27 cellular contexts compared by ENCODE assay signal in the genomic region with DNA sequence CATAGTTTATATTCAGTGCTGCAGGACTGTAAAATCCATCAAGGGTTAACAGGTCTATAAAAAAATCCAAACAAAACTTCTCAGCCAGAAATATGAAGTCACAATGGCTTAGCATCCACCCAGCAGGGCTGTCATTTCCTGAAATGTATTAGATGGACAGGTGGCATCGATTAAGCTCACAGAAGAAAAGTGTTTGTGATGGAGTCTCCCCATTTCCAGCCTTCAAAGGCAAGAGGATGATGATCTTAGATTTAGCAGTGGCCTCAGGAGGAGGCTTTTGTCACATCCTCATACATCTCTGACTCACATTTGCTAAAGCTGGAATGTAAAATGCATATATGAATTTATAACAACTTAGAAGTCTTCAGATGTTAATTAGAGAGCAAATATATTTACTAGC.
DNase-seq lines count a peak whose midpoint lies in the region; TF ChIP-seq lines count a peak whose summit lies in the region.
"Had no signal": no experiment of that assay in that cellular context is flagged by ENCODE, and none has a peak within 500 bp of the region (broad histone marks: within the 10 kb centered on the region; RNA-seq: fewer than 3 reads in every experiment).

No MANE protein-coding gene starts in this region.

- peaks cover 25% of the 10 kb centered on the region for H3K4me1 ChIP-seq in SJCRH30
- H3K4me1 ChIP-seq: ascending aorta, colonic mucosa, left lung, right lobe of liver had no signal

- TF ChIP-seq CTCF in HFFc6 (IDR thresholded peaks at IDR 0.05), result no peak
- no peak for TF ChIP-seq CTCF in neural crest cell (conservative IDR thresholded peaks at IDR 0.05)

- H3K4me1 Mint-ChIP-seq in HFFc6 (ENCODE audit: low read depth) (peaks cover 73% of the 10 kb centered on the region), neural crest cell (peaks cover 31% of the 10 kb centered on the region)
- H3K4me1 Mint-ChIP-seq: IgD-negative memory B cell, memory B cell had no signal

- 0 out of 2 replicates have a peak overlapping the region, but pooled peaks have one; percentile 9 for H3K27ac ChIP-seq in SJCRH30
- H3K27ac ChIP-seq: ascending aorta, cardiac muscle cell, colonic mucosa, left lung, right lobe of liver, RWPE1 had no signal

- H3K27ac Mint-ChIP-seq in HFFc6, result 0 out of 2 replicates have a peak overlapping the region, but pooled peaks have one; percentile 1
- peak overlapping the region; percentile 39 for H3K27ac Mint-ChIP-seq in neural crest cell (ENCODE audit: unreplicated experiment)
- H3K27ac Mint-ChIP-seq: activated T-cell treated with anti-CD3 and anti-CD28 coated beads, Interleukin-2, amount 50 U/mL, for 72 hours; GM23338; IgD-negative memory B cell; memory B cell had no signal

- H3K36me3 ChIP-seq in SJCRH30, result no peaks in the 10 kb centered on the region
- H3K36me3 ChIP-seq: ascending aorta, cardiac muscle cell, colonic mucosa, left lung, right lobe of liver had no signal

- peaks cover 12% of the 10 kb centered on the region for H3K36me3 Mint-ChIP-seq in HFFc6 (ENCODE audit: low read depth)
- peaks cover 8% of the 10 kb centered on the region for H3K36me3 Mint-ChIP-seq in neural crest cell (ENCODE audit: low read depth)
- H3K36me3 Mint-ChIP-seq: IgD-negative memory B cell, memory B cell had no signal

- H3K4me3 Mint-ChIP-seq in HFFc6 (no peak overlapping the region), neural crest cell (no peak overlapping the region)
- H3K4me3 Mint-ChIP-seq: activated T-cell treated with anti-CD3 and anti-CD28 coated beads, Interleukin-2, amount 50 U/mL, for 72 hours; GM23338; IgD-negative memory B cell; memory B cell had no signal

- no peaks in the 10 kb centered on the region for H3K27me3 ChIP-seq in SJCRH30
- H3K27me3 ChIP-seq: ascending aorta, cardiac muscle cell, colonic mucosa, left lung, right lobe of liver had no signal

- no peaks in the 10 kb centered on the region; the same call in 1 of the 2 replicates for H3K9me3 ChIP-seq in SJCRH30 (replicated peaks)
- H3K9me3 ChIP-seq: ascending aorta, colonic mucosa, left lung, right lobe of liver had no signal

- peaks cover 5% of the 10 kb centered on the region; the same call in 1 of the 2 replicates for H3K9me3 Mint-ChIP-seq in HFFc6
- peaks cover under 1% of the 10 kb centered on the region for H3K9me3 Mint-ChIP-seq in neural crest cell
- H3K9me3 Mint-ChIP-seq: activated T-cell treated with anti-CD3 and anti-CD28 coated beads, Interleukin-2, amount 50 U/mL, for 72 hours; GM23338; IgD-negative memory B cell; memory B cell had no signal

- DNase-seq in EH (ENCODE audit: low read depth), result peak; percentile 56
- DNase-seq in HFFc6, result no peak
- DNase-seq in SJCRH30, result peak in 1 of 2 experiments; percentile 64
- DNase-seq in neural crest cell (ENCODE audit: low read depth, low spot score), result no peak
- no peak for DNase-seq in hepatic stellate cell (ENCODE audit: low spot score)
- no peak for DNase-seq in effector CD8-positive, alpha-beta T cell (lab: John Stamatoyannopoulos, UW)
- no peak for DNase-seq in DMS153 (lab: John Stamatoyannopoulos, UW)
- no peak for DNase-seq in NCI-H82 (lab: John Stamatoyannopoulos, UW)
- DNase-seq: activated CD4-positive, alpha-beta T cell treated with anti-CD3 and anti-CD28 coated beads, Interleukin-2, amount 50 U/mL, for 4 hours; activated T-cell treated with anti-CD3 and anti-CD28 coated beads, Interleukin-2, amount 50 U/mL, for 72 hours; colonic mucosa; effector memory CD4-positive, alpha-beta T cell; GDM1; glutamatergic neuron; left lung; NCI-H1694 treated with DMSO at 0.1 percent for 48 hours; NCI-H2227 treated with DMSO at 0.1 percent for 48 hours; NCI-H526; right lobe of liver; stimulated activated CD4-positive, alpha-beta T cell treated with anti-CD3 and anti-CD28 coated beads, Interleukin-4, amount 100 ng/mL, for 24 hours; trophoblast cell had no signal

- H3K27me3 Mint-ChIP-seq in HFFc6 (ENCODE audit: insufficient read depth) (no peaks in the 10 kb centered on the region), neural crest cell (ENCODE audit: low read depth) (no peaks in the 10 kb centered on the region)
- H3K27me3 Mint-ChIP-seq: memory B cell had no signal

- no peak overlapping the region for H3K4me3 ChIP-seq in SJCRH30
- H3K4me3 ChIP-seq: ascending aorta, cardiac muscle cell, colonic mucosa, GM23338, left lung, right lobe of liver had no signal
